In genomic region chr2:231613655-231614558, GRCh38 we compare ENCODE assay signal across 8 cellular contexts. TPM values are rescaled to one million over a fixed set of nuclear protein-coding genes. Genes with fewer than 3 reads are reported as not detected.
A peak's percentile ranks its signal among the peaks of the same experiment; 100 is the strongest.
DNase-seq lines count a peak whose midpoint lies in the region; ATAC-seq and TF ChIP-seq lines count a peak whose summit lies in the region.

No MANE protein-coding gene starts in this region.

- H3K27ac Mint-ChIP-seq in activated naive CD8-positive, alpha-beta T cell, result peak overlapping the region; percentile 98

- H3K27me3 Mint-ChIP-seq in activated naive CD8-positive, alpha-beta T cell, result no peaks in the 10 kb centered on the region

- TF ChIP-seq EP300 in ovary (IDR thresholded peaks at IDR 0.05), result no peak

- no peaks in the 10 kb centered on the region for H3K9me3 Mint-ChIP-seq in activated naive CD8-positive, alpha-beta T cell (ENCODE audit: low read depth)

- H3K4me1 ChIP-seq in ovary (ENCODE audit: insufficient read depth) (peaks cover 9% of the 10 kb centered on the region), thyroid gland (peaks cover 24 to 40% of the 10 kb centered on the region in 2 donors)

- peak overlapping the region; percentile 91 for H3K4me3 Mint-ChIP-seq in activated naive CD8-positive, alpha-beta T cell

- ATAC-seq in GM21528 (IDR thresholded peaks at IDR 0.05; ENCODE audit: low FRiP score, unreplicated experiment), result peak; percentile 73
- ATAC-seq in Right ventricle myocardium inferior, result peak; percentile 84

- DNase-seq in Daoy (ENCODE audit: low read depth), result peak; percentile 85
- DNase-seq in HuH-7.5 (ENCODE audit: low spot score), result peak; percentile 91
- DNase-seq in SK-N-DZ (ENCODE audit: low spot score), result peak; percentile 70
- DNase-seq in Right ventricle myocardium inferior (ENCODE audit: missing footprints), result peak; percentile 91
- peak; percentile 80 to 91 (median 86) for DNase-seq in ovary
- peak; percentile 90 to 92 for DNase-seq in thyroid gland

- H3K36me3 ChIP-seq in ovary (no peaks in the 10 kb centered on the region), thyroid gland (no peaks in the 10 kb centered on the region)

- H3K27ac ChIP-seq in ovary (peak overlapping the region; percentile 84 to 99), thyroid gland (peak overlapping the region; percentile 98 to 99 (median 99))

- no peaks in the 10 kb centered on the region for H3K27me3 ChIP-seq in ovary
- no peaks in the 10 kb centered on the region for H3K27me3 ChIP-seq in thyroid gland

- H3K36me3 Mint-ChIP-seq in activated naive CD8-positive, alpha-beta T cell, result no peaks in the 10 kb centered on the region

- TF ChIP-seq POLR2A in ovary (IDR thresholded peaks at IDR 0.05), result peak; percentile 67
- peak; percentile 32 to 66 for TF ChIP-seq POLR2A in thyroid gland (IDR thresholded peaks at IDR 0.05)

- intact Hi-C loops in Right ventricle myocardium inferior (cut with DNase I), result loop anchor here (1.0 kb wide), 2 partner anchors 29 to 52 kb away; no protein-coding TSS in a partner anchor
- intact Hi-C loops in ovary (cut with DNase I), result loop anchor here (2.0 to 5.0 kb wide), 7 partner anchors 53 to 168 kb away; partner anchors contain the start of gene PDE6D (in 1 of the 4)
- intact Hi-C loops in thyroid gland (cut with DNase I), result loop anchor here (2.0 kb wide), 1 partner anchor 61 kb away; no protein-coding TSS in a partner anchor

- TF ChIP-seq CTCF in ovary (IDR thresholded peaks at IDR 0.05) (peak; percentile 15 to 72 (median 43)), thyroid gland (IDR thresholded peaks at IDR 0.05) (peak in 3 of 6 experiments; percentile 26 to 36 (median 27))

- 1% methylated on average over 55 to 86 of the region's 86 CpGs for WGBS in ovary, 3 donors
- 2% methylated on average over 14 to 19 of the region's 86 CpGs for WGBS in thyroid gland, 2 donors

- H3K4me3 ChIP-seq in ovary (peak overlapping the region; percentile 36), thyroid gland (replicated peaks in 1 of 3) (peak overlapping the region in 2 of 3 donors; percentile 34 to 44)

- peaks cover 46% of the 10 kb centered on the region for H3K4me1 Mint-ChIP-seq in activated naive CD8-positive, alpha-beta T cell (ENCODE audit: low read depth)

- no peaks in the 10 kb centered on the region for H3K9me3 ChIP-seq in ovary
- H3K9me3 ChIP-seq in thyroid gland, result no peaks in the 10 kb centered on the region

RNA-seq across cellular contexts. Expression of gene TEX44, which starts 21.2 kb away (rescaled TPM):
- not detected in 2 replicates for total RNA-seq in Daoy (2014; rRNA removed; shearing (Covaris generic))
- polyA plus RNA-seq in SK-N-DZ (2014; cell fraction: cytosol; rRNA removed), result not detected in 2 replicates
- not detected in 2 replicates for polyA plus RNA-seq in SK-N-DZ (2014; cell fraction: nucleus; rRNA removed)
- not detected for total RNA-seq in Right ventricle myocardium inferior
- total RNA-seq in ovary, result not detected
- not detected for polyA plus RNA-seq in ovary
- total RNA-seq in thyroid gland, result under 1 TPM in 1 of 4 donors, not detected in 3; 0.54 TPM

Comparison
In these comparisons a context has a peak if more than half of its experiments do, and no peak if none do; other contexts are left out.
1. Peak in every context shown above with its lines: DNase-seq, ATAC-seq, H3K4me3 ChIP-seq and H3K27ac ChIP-seq.